Comparison of ENCODE assay signal across 8 cellular contexts in genomic region chr3:107525101-107525953, GRCh38. TPM values are rescaled to one million over a fixed set of nuclear protein-coding genes. Genes with fewer than 3 reads are reported as not detected.
A peak's percentile ranks its signal among the peaks of the same experiment; 100 is the strongest.
DNase-seq lines count a peak whose midpoint lies in the region; ATAC-seq and TF ChIP-seq lines count a peak whose summit lies in the region.

No MANE protein-coding gene starts in this region.

- TF ChIP-seq CTCF in fibroblast of lung (conservative IDR thresholded peaks at IDR 0.05 in 1 of 2, IDR thresholded peaks at IDR 0.05 in 1 of 2; ENCODE audit: low read depth in 1 of 2, low read length in 2 of 2) (no peak), testis (IDR thresholded peaks at IDR 0.05) (no peak)

- H4K20me1 ChIP-seq in fibroblast of lung (ENCODE audit: control insufficient read depth, extremely low read depth, insufficient read depth, low read length): no peaks in the 10 kb centered on the region

- no peaks in the 10 kb centered on the region for H3K9me3 ChIP-seq in fibroblast of lung (ENCODE audit: control insufficient read depth, insufficient read depth, low read depth, low read length)
- no peaks in the 10 kb centered on the region for H3K9me3 ChIP-seq in muscle layer of duodenum (ENCODE audit: control insufficient read depth in 1 of 2, low read length in 2 of 2)
- no peaks in the 10 kb centered on the region for H3K9me3 ChIP-seq in testis

- peak overlapping the region; percentile 97 for H3K4me2 ChIP-seq in fibroblast of lung (ENCODE audit: extremely low read depth, insufficient read depth, low read length)

- H3K9ac ChIP-seq in fibroblast of lung (ENCODE audit: insufficient read depth, low read length): peak overlapping the region; percentile 46

- peak overlapping the region; percentile 84 to 88 (median 86) for H3K4me3 ChIP-seq in fibroblast of lung (replicated peaks in 1 of 4; ENCODE audit: control extremely low read depth in 1 of 4, insufficient read depth in 1 of 4, low read depth in 3 of 4, low read length in 4 of 4)
- H3K4me3 ChIP-seq in muscle layer of duodenum (ENCODE audit: low read depth in 1 of 2, low read length in 2 of 2): peak overlapping the region; percentile 91 to 96
- peak overlapping the region; percentile 93 to 97 for H3K4me3 ChIP-seq in testis

- H3K4me1 ChIP-seq in fibroblast of lung (ENCODE audit: control insufficient read depth, extremely low read depth, insufficient read depth, low read length) (peaks cover 3% of the 10 kb centered on the region), muscle layer of duodenum (ENCODE audit: control insufficient read depth in 1 of 2, insufficient read depth in 2 of 2, low read length in 2 of 2) (peaks cover 10 to 14% of the 10 kb centered on the region in 2 donors), testis (peaks cover 13% of the 10 kb centered on the region)

- H3K36me3 ChIP-seq in fibroblast of lung (ENCODE audit: control insufficient read depth, insufficient read depth, low read length) (no peaks in the 10 kb centered on the region), muscle layer of duodenum (ENCODE audit: control insufficient read depth in 1 of 2, insufficient read depth in 2 of 2, low read length in 2 of 2) (no peaks in the 10 kb centered on the region), testis (ENCODE audit: low read depth, missing control alignments) (no peaks in the 10 kb centered on the region)

- intact Hi-C loops in testis (cut with DNase I; ENCODE audit: low total_unique reads): no loop called here

- no peaks in the 10 kb centered on the region for H3K27me3 ChIP-seq in fibroblast of lung (ENCODE audit: control insufficient read depth, insufficient read depth, low read length)
- no peaks in the 10 kb centered on the region for H3K27me3 ChIP-seq in muscle layer of duodenum (ENCODE audit: low read depth, low read length)
- H3K27me3 ChIP-seq in testis: no peaks in the 10 kb centered on the region

- DNase-seq in NCI-H510A treated with DMSO at 0.1 percent for 48 hours (lab: John Stamatoyannopoulos, UW): peak; percentile 17
- DNase-seq in NCI-H510A (lab: John Stamatoyannopoulos, UW): no peak
- peak; percentile 37 for DNase-seq in NCI-H526 treated with DMSO at 0.1 percent for 48 hours (lab: John Stamatoyannopoulos, UW)
- DNase-seq in activated T-cell treated with anti-CD3 and anti-CD28 coated beads, Interleukin-2, amount 50 U/mL, for 48 hours: peak; percentile 46 to 55
- DNase-seq in fibroblast of lung (ENCODE audit: low read depth in 2 of 2): peak; percentile 22 to 30
- DNase-seq in testis: peak; percentile 45

- WGBS in testis, 2 donors: 0 to 1% methylated on average over 22 to 64 of the region's 66 CpGs

- TF ChIP-seq POLR2A in testis (IDR thresholded peaks at IDR 0.05): no peak

- peak overlapping the region; percentile 97 for H2AFZ ChIP-seq in fibroblast of lung (ENCODE audit: low read length)

- peaks cover 24% of the 10 kb centered on the region for H3K79me2 ChIP-seq in fibroblast of lung (ENCODE audit: control insufficient read depth, insufficient read depth, low read length)

- no peak for ATAC-seq in GM19351 (IDR thresholded peaks at IDR 0.05; ENCODE audit: unreplicated experiment)

- H3K27ac ChIP-seq in fibroblast of lung (ENCODE audit: insufficient read depth, low read length) (peak overlapping the region; percentile 68), muscle layer of duodenum (ENCODE audit: low read length) (peak overlapping the region; percentile 94), testis (peak overlapping the region; percentile 97 to 98)

RNA-seq across cellular contexts. Expression of gene BBX, which starts 2.6 kb away (rescaled TPM):
- total RNA-seq in fibroblast of lung (55.0 and 71.2 TPM in 2 replicates), testis (100 to 1,000 TPM; 312 to 317 TPM)
- polyA plus RNA-seq in fibroblast of lung (34.9 and 50.0 TPM in 2 replicates), testis (ENCODE audit: insufficient read depth, low read depth, low replicate concordance) (93.3 TPM)
- polyA plus RNA-seq in fibroblast of lung (2012): 16.5 and 28.7 TPM in 2 replicates
- 35.0 and 57.4 TPM in 2 replicates for polyA minus RNA-seq in fibroblast of lung (ENCODE audit: low replicate concordance)
